Comparison of ENCODE assay signal across 8 cellular contexts in genomic region chr1:181089017-181089776, GRCh38. TPM values are rescaled to one million over a fixed set of nuclear protein-coding genes. Genes with fewer than 3 reads are reported as not detected.
DNase-seq lines count a peak whose midpoint lies in the region; ATAC-seq, FAIRE-seq and TF ChIP-seq lines count a peak whose summit lies in the region.

No MANE protein-coding gene starts in this region.

- H3K27ac Mint-ChIP-seq in stimulated activated effector memory CD8-positive, alpha-beta T cell treated with anti-CD3 and anti-CD28 coated beads, Interleukin-12 subunit alpha, Interleukin-12 subunit beta, amount 100 ng/mL, for 72 hours: peak overlapping the region; percentile 98

- TF ChIP-seq EP300 in K562 (IDR thresholded peaks at IDR 0.05; ENCODE audit: low read length) (no peak), HepG2 (IDR thresholded peaks at IDR 0.05; ENCODE audit: low read depth in 2 of 2, low read length in 2 of 2) (no peak), HepG2 (CRISPR knock-in tag; IDR thresholded peaks at IDR 0.05; ENCODE audit: borderline replicate concordance) (no peak)

- no peaks in the 10 kb centered on the region for H3K9me1 ChIP-seq in K562 (ENCODE audit: control insufficient read depth, insufficient read depth, low read length)

- H3K27me3 ChIP-seq in RWPE2 (ENCODE audit: insufficient read depth, poor library complexity, severe bottlenecking) (no peaks in the 10 kb centered on the region), K562 (ENCODE audit: control insufficient read depth in 2 of 2, insufficient read depth in 2 of 2, low read length in 2 of 2) (no peaks in the 10 kb centered on the region), HepG2 (ENCODE audit: control insufficient read depth in 1 of 2, insufficient read depth in 2 of 2, low read length in 2 of 2) (no peaks in the 10 kb centered on the region; a peak in 2 of 5 replicates)

- under 1% methylated on average over 73 of the region's 105 CpGs for WGBS in K562 (ENCODE audit: insufficient coverage, low coverage, missing lambda C conversion rate)
- WGBS in HepG2 (ENCODE audit: low lambda C conversion rate): under 1% methylated on average over 32 of the region's 105 CpGs

- peak overlapping the region; percentile 97 for H3K27ac ChIP-seq in RWPE2 (ENCODE audit: poor library complexity, severe bottlenecking)
- H3K27ac ChIP-seq in K562 (ENCODE audit: extremely low read depth, low read depth, low read length): peak overlapping the region; percentile 82
- peak overlapping the region; percentile 39 for H3K27ac ChIP-seq in HepG2 (ENCODE audit: extremely low read length, insufficient read depth, low read length)

- H3K9me3 ChIP-seq in RWPE2 (ENCODE audit: severe bottlenecking): no peaks in the 10 kb centered on the region
- H3K9me3 ChIP-seq in K562 (replicated peaks; ENCODE audit: control insufficient read depth, insufficient read depth, low read depth, low read length): no peaks in the 10 kb centered on the region
- no peaks in the 10 kb centered on the region for H3K9me3 ChIP-seq in HepG2 (ENCODE audit: low read length)

- H4K20me1 ChIP-seq in K562 (replicated peaks; ENCODE audit: control insufficient read depth, insufficient read depth, low read length): peaks cover 35% of the 10 kb centered on the region
- H4K20me1 ChIP-seq in HepG2 (ENCODE audit: insufficient read depth, low read length): peaks cover 8% of the 10 kb centered on the region

- DNase-seq in RWPE2 (ENCODE audit: low spot score) (no peak), K562 (ENCODE audit: extremely low read depth in 1 of 4, low spot score in 3 of 4) (peak; percentile 37 to 66 (median 58)), HepG2 (ENCODE audit: low spot score) (no peak), COLO829 (ENCODE audit: low spot score) (no peak), LoVo (ENCODE audit: low spot score) (no peak)
- DNase-seq in stimulated activated effector memory CD8-positive, alpha-beta T cell treated with anti-CD3 and anti-CD28 coated beads, Interleukin-12 subunit alpha, Interleukin-12 subunit beta, amount 100 ng/mL, for 72 hours (ENCODE audit: low spot score in 2 of 2): peak; percentile 40 to 78

- H2AFZ ChIP-seq in K562 (ENCODE audit: low read depth, low read length) (no peak overlapping the region; the same call in 1 of the 2 replicates), HepG2 (ENCODE audit: low read length) (no peak overlapping the region)

- ATAC-seq in GM18511 (IDR thresholded peaks at IDR 0.05; ENCODE audit: unreplicated experiment): peak; percentile 5
- peak; percentile 9 for ATAC-seq in HG02840 (IDR thresholded peaks at IDR 0.05; ENCODE audit: low FRiP score, unreplicated experiment)
- no peak for ATAC-seq in RWPE2 (ENCODE audit: low read depth)
- peak; percentile 1 for ATAC-seq in K562
- ATAC-seq in HepG2: peak; percentile 5
- peak; percentile 16 for ATAC-seq in stimulated activated effector memory CD8-positive, alpha-beta T cell treated with anti-CD3 and anti-CD28 coated beads, Interleukin-12 subunit alpha, Interleukin-12 subunit beta, amount 100 ng/mL, for 72 hours

- H3K4me2 ChIP-seq in K562 (ENCODE audit: insufficient read depth, low read length) (peak overlapping the region; percentile 88), HepG2 (ENCODE audit: low read depth, low read length) (peak overlapping the region; percentile 91)

- CTCF ChIA-PET in K562 (lab: Yijun Ruan, JAX; ENCODE audit: low intra/inter-chr PET ratio): no interaction called here
- CTCF ChIA-PET in HepG2 (lab: Yijun Ruan, JAX; ENCODE audit: low intra/inter-chr PET ratio, low total read pairs): no interaction called here

- FAIRE-seq in K562 (lab: Jason Lieb, UNC) (no peak), HepG2 (lab: Jason Lieb, UNC) (no peak)

- H3K9me3 Mint-ChIP-seq in stimulated activated effector memory CD8-positive, alpha-beta T cell treated with anti-CD3 and anti-CD28 coated beads, Interleukin-12 subunit alpha, Interleukin-12 subunit beta, amount 100 ng/mL, for 72 hours: no peaks in the 10 kb centered on the region

- BruUV-seq in K562 (replicated peaks; lab: Mats Ljungman, UMichigan): TSS peak; percentile 43
- no TSS peak for BruUV-seq in HepG2 (replicated peaks; lab: Mats Ljungman, UMichigan)

- H3K4me3 Mint-ChIP-seq in stimulated activated effector memory CD8-positive, alpha-beta T cell treated with anti-CD3 and anti-CD28 coated beads, Interleukin-12 subunit alpha, Interleukin-12 subunit beta, amount 100 ng/mL, for 72 hours: peak overlapping the region; percentile 92

- POLR2A ChIA-PET in K562 (lab: Yijun Ruan, JAX): interaction anchor here (0.6 to 10.3 kb wide), 32 partner anchors 9 to 966 kb away, joined by 3 to 257 read pairs (median 6); partner anchors contain the start of gene STX6
- POLR2A ChIA-PET in HepG2 (lab: Yijun Ruan, JAX): interaction anchor here (0.6 to 5.3 kb wide), 23 partner anchors 9 to 207 kb away, joined by 3 to 57 read pairs (median 5); partner anchors contain the start of gene MR1

- H3K9ac ChIP-seq in K562 (ENCODE audit: insufficient read depth in 1 of 2, low read depth in 2 of 2, low read length in 2 of 2): peak overlapping the region; percentile 83 to 95
- H3K9ac ChIP-seq in HepG2 (ENCODE audit: insufficient read depth, low read depth, low read length): peak overlapping the region; percentile 72

- H3K79me2 ChIP-seq in K562 (ENCODE audit: control insufficient read depth, insufficient read depth, low read length) (peaks cover 51% of the 10 kb centered on the region), HepG2 (ENCODE audit: insufficient read depth, low read length) (peaks cover 30% of the 10 kb centered on the region)

- TF ChIP-seq CTCF in RWPE2 (IDR thresholded peaks at IDR 0.05; ENCODE audit: poor library complexity, severe bottlenecking): no peak
- TF ChIP-seq CTCF in K562 (IDR thresholded peaks at IDR 0.05 in 2 of 3, conservative IDR thresholded peaks at IDR 0.05 in 1 of 3; ENCODE audit: insufficient read depth in 2 of 3, low read depth in 1 of 3, low read length in 3 of 3): no peak
- TF ChIP-seq CTCF in HepG2 (CRISPR knock-in tag; IDR thresholded peaks at IDR 0.05): no peak

- H3K4me1 ChIP-seq in RWPE2 (ENCODE audit: insufficient read depth, poor library complexity, severe bottlenecking) (peaks cover 28% of the 10 kb centered on the region), K562 (replicated peaks in 1 of 2; ENCODE audit: control insufficient read depth in 2 of 2, insufficient read depth in 2 of 2, low read length in 2 of 2) (peaks cover 21 to 36% of the 10 kb centered on the region in 2 experiments), HepG2 (ENCODE audit: insufficient read depth, low read length) (peaks cover 60% of the 10 kb centered on the region)

- H3K4me3 ChIP-seq in RWPE2 (ENCODE audit: severe bottlenecking) (peak overlapping the region; percentile 75), K562 (peak overlapping the region; percentile 84), HepG2 (replicated peaks in 1 of 3; ENCODE audit: insufficient read depth in 1 of 3, low read depth in 2 of 3, low read length in 3 of 3) (peak overlapping the region; percentile 68 to 88 (median 79))

- intact Hi-C loops in K562 (cut with micrococcal nuclease): loop anchor here (5.0 to 10.0 kb wide), 3 partner anchors 162 to 572 kb away; no protein-coding TSS in a partner anchor
- intact Hi-C loops in HepG2 (cut with micrococcal nuclease; ENCODE audit: unreplicated experiment): loop anchor here (2.0 to 5.0 kb wide), 3 partner anchors 16 to 67 kb away; partner anchors contain the start of gene STX6

- no peak for TF ChIP-seq RAD21 in K562 (CRISPR knock-in tag; conservative IDR thresholded peaks at IDR 0.05 in 1 of 2, IDR thresholded peaks at IDR 0.05 in 1 of 2)
- peak; percentile 20; the same call in 1 of the 2 replicates for TF ChIP-seq RAD21 in HepG2 (CRISPR knock-in tag; IDR thresholded peaks at IDR 0.05)

- H3K36me3 Mint-ChIP-seq in stimulated activated effector memory CD8-positive, alpha-beta T cell treated with anti-CD3 and anti-CD28 coated beads, Interleukin-12 subunit alpha, Interleukin-12 subunit beta, amount 100 ng/mL, for 72 hours: peaks cover 64% of the 10 kb centered on the region

- peaks cover 51% of the 10 kb centered on the region for H3K4me1 Mint-ChIP-seq in stimulated activated effector memory CD8-positive, alpha-beta T cell treated with anti-CD3 and anti-CD28 coated beads, Interleukin-12 subunit alpha, Interleukin-12 subunit beta, amount 100 ng/mL, for 72 hours

- H3K36me3 ChIP-seq in RWPE2 (ENCODE audit: low read depth) (peaks cover 47% of the 10 kb centered on the region), K562 (ENCODE audit: control insufficient read depth, insufficient read depth, low read length) (peaks cover 32% of the 10 kb centered on the region), HepG2 (replicated peaks in 1 of 2; ENCODE audit: control insufficient read depth in 1 of 2, insufficient read depth in 2 of 2, low read length in 2 of 2) (no peaks in the 10 kb centered on the region)

- in situ Hi-C loops in K562 (cut with MboI): no loop called here
- in situ Hi-C loops in HepG2 (cut with HindIII; ENCODE audit: extremely low pct_ligation_motif_present, low pct_unique_long_range_greater_than_20kb): loop anchor here (5.0 kb wide), 1 partner anchor 53 kb away; no protein-coding TSS in a partner anchor

- TF ChIP-seq POLR2A in K562 (conservative IDR thresholded peaks at IDR 0.05) (no peak), HepG2 (IDR thresholded peaks at IDR 0.05; ENCODE audit: insufficient read depth in 1 of 2, low read depth in 2 of 2, low read length in 2 of 2) (no peak)

RNA-seq across cellular contexts. Expression of gene IER5, which starts 0.7 kb away (rescaled TPM):
- total RNA-seq in K562 (2011; cell fraction: chromatin; rRNA removed; ENCODE audit: low replicate concordance): 21.5 and 24.6 TPM in 2 replicates
- total RNA-seq in K562 (2011; cell fraction: nucleolus; rRNA removed): 27.5 and 31.9 TPM in 2 replicates
- 26.3 and 27.0 TPM in 2 replicates for total RNA-seq in K562 (2011; cell fraction: nucleoplasm; rRNA removed)
- total RNA-seq in K562 (2014; rRNA removed): 32.1 and 33.1 TPM in 2 replicates
- total RNA-seq in K562 (2014; rRNA removed; fragmentation: Illumina TruSeq; extraction: Trizol): 9.9 and 10.9 TPM in 2 replicates
- 14.1 and 14.6 TPM in 2 replicates for total RNA-seq in K562 (2015; rRNA removed; fragmentation: Illumina TruSeq; extraction: Trizol)
- total RNA-seq in K562 (2021): 29.8 and 30.4 TPM in 2 replicates
- polyA plus RNA-seq in K562 (2011; rRNA removed): 11.5 and 13.9 TPM in 2 replicates
- 9.5 and 16.6 TPM in 2 replicates for polyA plus RNA-seq in K562 (2011; cell fraction: cytosol; rRNA removed)
- polyA plus RNA-seq in K562 (2011; cell fraction: nucleus; rRNA removed): 19.1 and 21.0 TPM in 2 replicates
- polyA plus RNA-seq in K562 (2012): 18.7 and 22.8 TPM in 2 replicates
- polyA plus RNA-seq in K562 (2014; fragmentation: Illumina TruSeq; extraction: Trizol): 12.0 and 12.6 TPM in 2 replicates
- 1 to 10 TPM; 2.4 to 2.5 TPM for polyA plus RNA-seq in K562 (2014; fragmentation: Nextera tagmentation; extraction: Ambion mirVana)
- polyA plus RNA-seq in K562 (2014; rRNA removed): 25.0 and 25.7 TPM in 2 replicates
- polyA minus RNA-seq in K562 (2011; rRNA and poly(A)+ RNA removed): 10.3 and 13.4 TPM in 2 replicates
- polyA minus RNA-seq in K562 (2011; cell fraction: cytosol; rRNA and poly(A)+ RNA removed): 12.1 and 13.3 TPM in 2 replicates
- 21.1 and 33.3 TPM in 2 replicates for polyA minus RNA-seq in K562 (2011; cell fraction: nucleus; rRNA and poly(A)+ RNA removed)
- 3.0 and 3.5 TPM in 2 replicates for total RNA-seq in HepG2 (2016; rRNA removed; fragmentation: Illumina TruSeq; extraction: Trizol)
- 0.71 and 0.81 TPM in 2 replicates for total RNA-seq in HepG2 (2016; cell fraction: cytosol; rRNA removed; fragmentation: Illumina TruSeq; extraction: Trizol; ENCODE audit: low read depth)
- 2.3 and 3.4 TPM in 2 replicates for total RNA-seq in HepG2 (2016; cell fraction: insoluble cytoplasmic fraction; rRNA removed; fragmentation: Illumina TruSeq; extraction: Trizol)
- 2.1 and 2.2 TPM in 2 replicates for total RNA-seq in HepG2 (2016; cell fraction: membrane; rRNA removed; fragmentation: Illumina TruSeq; extraction: Trizol)
- 3.7 and 4.2 TPM in 2 replicates for total RNA-seq in HepG2 (2016; cell fraction: nucleus; rRNA removed; fragmentation: Illumina TruSeq; extraction: Trizol)
- 2.5 and 3.1 TPM in 2 replicates for polyA plus RNA-seq in HepG2 (2011; rRNA removed)
- polyA plus RNA-seq in HepG2 (2011; cell fraction: cytosol; rRNA removed): 2.4 and 2.6 TPM in 2 replicates
- polyA plus RNA-seq in HepG2 (2011; cell fraction: nucleus; rRNA removed): 4.5 and 4.9 TPM in 2 replicates
- polyA plus RNA-seq in HepG2 (2012): 1.8 and 2.7 TPM in 2 replicates
- polyA plus RNA-seq in HepG2 (2016; cell fraction: cytosol; fragmentation: Illumina TruSeq; extraction: Trizol; ENCODE audit: low read depth): 0.26 TPM in 2 replicates
- 1.9 TPM in 2 replicates for polyA plus RNA-seq in HepG2 (2016; cell fraction: insoluble cytoplasmic fraction; fragmentation: Illumina TruSeq; extraction: Trizol; ENCODE audit: low read depth)
- 0.66 and 0.70 TPM in 2 replicates for polyA plus RNA-seq in HepG2 (2016; cell fraction: membrane; fragmentation: Illumina TruSeq; extraction: Trizol; ENCODE audit: low read depth)
- polyA plus RNA-seq in HepG2 (2016; cell fraction: nucleus; fragmentation: Illumina TruSeq; extraction: Trizol; ENCODE audit: insufficient read depth, low read depth): 3.4 and 3.9 TPM in 2 replicates
- polyA minus RNA-seq in HepG2 (2011; rRNA and poly(A)+ RNA removed; ENCODE audit: low replicate concordance): 4.2 and 7.4 TPM in 2 replicates
- 2.6 TPM in 2 replicates for polyA minus RNA-seq in HepG2 (2011; cell fraction: cytosol; rRNA and poly(A)+ RNA removed)
- polyA minus RNA-seq in HepG2 (2011; cell fraction: nucleus; rRNA and poly(A)+ RNA removed): 5.2 and 7.2 TPM in 2 replicates

RNA-seq across cellular contexts. Expression of gene MR1, which starts 55.4 kb away (rescaled TPM):
- total RNA-seq in K562 (2011; cell fraction: chromatin; rRNA removed; ENCODE audit: low replicate concordance): 22.3 and 22.5 TPM in 2 replicates
- 18.4 and 20.3 TPM in 2 replicates for total RNA-seq in K562 (2011; cell fraction: nucleolus; rRNA removed)
- total RNA-seq in K562 (2011; cell fraction: nucleoplasm; rRNA removed): 21.1 and 25.2 TPM in 2 replicates
- 8.7 and 9.7 TPM in 2 replicates for total RNA-seq in K562 (2014; rRNA removed)
- total RNA-seq in K562 (2014; rRNA removed; fragmentation: Illumina TruSeq; extraction: Trizol): 13.6 and 17.0 TPM in 2 replicates
- 14.1 and 17.1 TPM in 2 replicates for total RNA-seq in K562 (2015; rRNA removed; fragmentation: Illumina TruSeq; extraction: Trizol)
- 9.7 and 10.4 TPM in 2 replicates for total RNA-seq in K562 (2021)
- polyA plus RNA-seq in K562 (2011; rRNA removed): 13.1 and 21.7 TPM in 2 replicates
- 10.9 and 14.9 TPM in 2 replicates for polyA plus RNA-seq in K562 (2011; cell fraction: cytosol; rRNA removed)
- 6.1 and 10.3 TPM in 2 replicates for polyA plus RNA-seq in K562 (2011; cell fraction: nucleus; rRNA removed)
- polyA plus RNA-seq in K562 (2012): 12.3 and 24.7 TPM in 2 replicates
- 16.9 and 18.5 TPM in 2 replicates for polyA plus RNA-seq in K562 (2014; fragmentation: Illumina TruSeq; extraction: Trizol)
- polyA plus RNA-seq in K562 (2014; fragmentation: Nextera tagmentation; extraction: Ambion mirVana): 10 to 100 TPM; 15.6 to 19.8 TPM
- 11.3 and 11.9 TPM in 2 replicates for polyA plus RNA-seq in K562 (2014; rRNA removed)
- polyA minus RNA-seq in K562 (2011; rRNA and poly(A)+ RNA removed): 9.1 and 12.0 TPM in 2 replicates
- polyA minus RNA-seq in K562 (2011; cell fraction: cytosol; rRNA and poly(A)+ RNA removed): 2.0 and 7.4 TPM in 2 replicates
- polyA minus RNA-seq in K562 (2011; cell fraction: nucleus; rRNA and poly(A)+ RNA removed): 6.5 and 6.6 TPM in 2 replicates
- 6.6 and 10.4 TPM in 2 replicates for total RNA-seq in HepG2 (2016; rRNA removed; fragmentation: Illumina TruSeq; extraction: Trizol)
- 0.79 and 0.91 TPM in 2 replicates for total RNA-seq in HepG2 (2016; cell fraction: cytosol; rRNA removed; fragmentation: Illumina TruSeq; extraction: Trizol; ENCODE audit: low read depth)
- 8.2 and 11.7 TPM in 2 replicates for total RNA-seq in HepG2 (2016; cell fraction: insoluble cytoplasmic fraction; rRNA removed; fragmentation: Illumina TruSeq; extraction: Trizol)
- total RNA-seq in HepG2 (2016; cell fraction: membrane; rRNA removed; fragmentation: Illumina TruSeq; extraction: Trizol): 3.1 and 3.4 TPM in 2 replicates
- total RNA-seq in HepG2 (2016; cell fraction: nucleus; rRNA removed; fragmentation: Illumina TruSeq; extraction: Trizol): 8.7 and 10.3 TPM in 2 replicates
- 7.7 and 11.4 TPM in 2 replicates for polyA plus RNA-seq in HepG2 (2011; rRNA removed)
- polyA plus RNA-seq in HepG2 (2011; cell fraction: cytosol; rRNA removed): 5.9 and 9.6 TPM in 2 replicates
- polyA plus RNA-seq in HepG2 (2011; cell fraction: nucleus; rRNA removed): 3.1 and 3.5 TPM in 2 replicates
- polyA plus RNA-seq in HepG2 (2012): 6.1 and 6.7 TPM in 2 replicates
- 0.89 and 1.2 TPM in 2 replicates for polyA plus RNA-seq in HepG2 (2016; cell fraction: cytosol; fragmentation: Illumina TruSeq; extraction: Trizol; ENCODE audit: low read depth)
- 9.1 and 9.3 TPM in 2 replicates for polyA plus RNA-seq in HepG2 (2016; cell fraction: insoluble cytoplasmic fraction; fragmentation: Illumina TruSeq; extraction: Trizol; ENCODE audit: low read depth)
- 2.4 and 3.2 TPM in 2 replicates for polyA plus RNA-seq in HepG2 (2016; cell fraction: membrane; fragmentation: Illumina TruSeq; extraction: Trizol; ENCODE audit: low read depth)
- 14.0 and 15.8 TPM in 2 replicates for polyA plus RNA-seq in HepG2 (2016; cell fraction: nucleus; fragmentation: Illumina TruSeq; extraction: Trizol; ENCODE audit: insufficient read depth, low read depth)
- 9.4 and 15.8 TPM in 2 replicates for polyA minus RNA-seq in HepG2 (2011; rRNA and poly(A)+ RNA removed; ENCODE audit: low replicate concordance)
- 5.4 and 6.8 TPM in 2 replicates for polyA minus RNA-seq in HepG2 (2011; cell fraction: cytosol; rRNA and poly(A)+ RNA removed)
- polyA minus RNA-seq in HepG2 (2011; cell fraction: nucleus; rRNA and poly(A)+ RNA removed): 4.5 and 7.8 TPM in 2 replicates

Comparison
In these comparisons a context has a peak if more than half of its experiments do, and no peak if none do; other contexts are left out.
1. DNase-seq: peak in K562 (4 of 4) and stimulated activated effector memory CD8-positive, alpha-beta T cell treated with anti-CD3 and anti-CD28 coated beads, Interleukin-12 subunit alpha, Interleukin-12 subunit beta, amount 100 ng/mL, for 72 hours (2 of 2); none in RWPE2 (single experiment), HepG2 (single experiment), COLO829 (single experiment) and LoVo (single experiment).
2. H3K27ac ChIP-seq: peak in every context shown above with its lines; median percentile 97 in RWPE2; 82 in K562; 39 in HepG2.
3. Peak in every context shown above with its lines, with median percentiles within 50 percentile points of each other: H3K4me3 ChIP-seq.